16 cellular contexts compared by ENCODE assay signal in the genomic region with DNA sequence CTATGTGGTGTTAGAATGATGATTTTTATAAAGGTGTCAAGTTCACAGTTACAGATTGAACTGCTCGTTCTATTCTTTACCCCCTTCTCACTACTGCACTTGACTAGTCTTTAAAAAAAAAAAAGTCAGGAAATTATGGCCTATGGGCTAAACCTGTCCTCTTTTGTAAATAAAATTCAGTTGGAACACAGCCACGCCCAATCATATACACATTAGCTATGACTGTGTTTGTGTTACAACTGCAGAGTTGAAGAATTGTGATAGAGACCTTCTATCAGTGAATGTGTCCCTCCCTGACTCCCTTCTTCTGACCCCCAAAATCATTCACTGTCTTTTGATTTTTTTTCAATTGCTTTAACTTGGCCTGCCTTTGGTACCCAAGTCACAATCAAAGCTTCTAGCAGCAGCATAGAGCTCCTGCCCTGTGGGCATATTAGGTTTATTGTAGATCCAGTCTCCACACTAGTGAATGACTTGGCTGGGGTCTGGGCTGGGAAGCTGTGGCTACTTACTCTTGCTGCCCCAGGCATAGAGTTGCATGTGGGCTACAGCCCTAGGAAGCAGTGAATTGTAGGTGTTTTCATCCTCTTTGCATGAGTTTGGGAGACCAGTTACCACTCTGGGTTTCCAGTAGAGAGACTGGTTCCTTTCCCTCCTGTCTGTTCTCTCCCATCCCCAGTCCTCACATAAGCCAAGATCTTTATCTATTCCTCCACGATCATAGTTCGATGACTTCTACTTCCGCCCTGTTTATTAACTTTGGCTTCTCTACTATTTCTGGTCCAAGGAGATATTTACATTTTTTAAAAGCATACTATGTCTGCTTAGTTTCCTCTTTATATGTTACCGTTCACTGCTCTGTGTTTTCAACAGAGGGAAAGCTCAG.
"Had no signal": no experiment of that assay in that cellular context is flagged by ENCODE, and none has a peak within 500 bp of the region (broad histone marks: within the 10 kb centered on the region; RNA-seq: fewer than 3 reads in every experiment).

No MANE protein-coding gene starts in this region.

- H3K27ac ChIP-seq: psoas muscle had no signal

- H3K4me3 ChIP-seq: psoas muscle had no signal

- H3K4me1 ChIP-seq: psoas muscle had no signal

- DNase-seq: activated CD4-positive, alpha-beta T cell treated with anti-CD3 and anti-CD28 coated beads, Interleukin-2, amount 50 U/mL, for 4 hours; activated CD8-positive, alpha-beta memory T cell treated with anti-CD3 and anti-CD28 coated beads, Interleukin-2, amount 10 ng/mL, durations not matched to agents 7 days and 5 days; activated gamma-delta T cell; activated naive CD8-positive, alpha-beta T cell treated with anti-CD3 and anti-CD28 coated beads, Interleukin-2, amount 10 ng/mL, durations not matched to agents 7 days and 5 days; activated T-cell treated with anti-CD3 and anti-CD28 coated beads, Interleukin-2, amount 50 U/mL, for 4 hours; anterior cingulate cortex; cerebellar nuclear complex; glutamatergic neuron; immature natural killer cell; mammary epithelial cell; occipital lobe; psoas muscle; stimulated activated CD4-positive, alpha-beta T cell treated with anti-CD3 and anti-CD28 coated beads, Interleukin-4, amount 100 ng/mL, for 1 hour; T-helper 2 cell had no signal

- H3K9me3 ChIP-seq: psoas muscle had no signal

- ATAC-seq: activated CD4-positive, CD25-positive, alpha-beta regulatory T cell treated with anti-CD3 and anti-CD28 coated beads, Interleukin-2, amount 50 U/mL, for 24 hours; activated CD8-positive, alpha-beta memory T cell treated with anti-CD3 and anti-CD28 coated beads, Interleukin-2, amount 10 ng/mL, durations not matched to agents 7 days and 5 days; activated T-cell treated with anti-CD3 and anti-CD28 coated beads, Interleukin-2, amount 50 U/mL, for 4 hours; esophagus mucosa; psoas muscle had no signal
